Comparison of ENCODE assay signal across 27 cellular contexts in the genomic region with DNA sequence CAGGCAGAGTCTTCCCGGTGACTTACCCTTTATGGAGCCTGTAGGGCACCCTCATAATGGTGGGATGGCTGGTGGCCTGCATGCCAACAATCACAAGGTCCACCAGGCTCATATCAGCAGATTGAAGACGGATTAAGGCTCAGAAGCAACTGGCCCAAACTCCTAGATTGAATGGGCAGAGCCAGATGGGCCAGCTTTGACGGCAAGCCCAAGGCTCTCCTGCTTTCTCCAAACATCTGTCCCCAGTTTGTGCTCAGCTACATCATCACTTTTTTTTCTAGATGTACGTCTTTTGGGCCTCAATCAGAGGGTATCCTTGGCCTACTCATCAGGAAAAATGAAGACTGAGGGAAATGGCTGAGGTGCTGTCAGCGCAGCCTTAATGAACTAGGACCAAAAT.
"Had no signal": no experiment of that assay in that cellular context is flagged by ENCODE, and none has a peak within 500 bp of the region (broad histone marks: within the 10 kb centered on the region; RNA-seq: fewer than 3 reads in every experiment).

No MANE protein-coding gene starts in this region.

- DNase-seq: dermis blood vessel endothelial cell; effector memory CD8-positive, alpha-beta T cell; foreskin fibroblast; gastrocnemius medialis; heart left ventricle; left cardiac atrium; left lung; mesenchymal stem cell; mucosa of descending colon; naive B cell; pancreas; right lobe of liver; stimulated activated CD4-positive, alpha-beta T cell treated with anti-CD3 and anti-CD28 coated beads, Interleukin-12 subunit alpha, Interleukin-12 subunit beta, amount 100 ng/mL, for 4 hours; stimulated activated CD4-positive, alpha-beta T cell treated with anti-CD3 and anti-CD28 coated beads, Interleukin-1b, Interleukin-23, amount 100 ng/mL, for 48 hours; stimulated activated CD4-positive, alpha-beta T cell treated with anti-CD3 and anti-CD28 coated beads, Interleukin-4, amount 100 ng/mL, for 1 hour; stimulated activated CD8-positive, alpha-beta memory T cell treated with anti-CD3 and anti-CD28 coated beads, Interleukin-4, amount 100 ng/mL, for 48 hours; stimulated activated naive CD4-positive, alpha-beta T cell; stimulated activated naive CD8-positive, alpha-beta T cell treated with anti-CD3 and anti-CD28 coated beads, Interleukin-15, amount 100 ng/mL, for 72 hours; transverse colon; upper lobe of right lung; uterus had no signal

- H3K27me3 ChIP-seq: gastrocnemius medialis, heart left ventricle, hepatocyte, left lung, neutrophil, pancreas, right lobe of liver, suprapubic skin, transverse colon, upper lobe of right lung, uterus had no signal

- H3K9me3 ChIP-seq: gastrocnemius medialis, heart left ventricle, left lung, mucosa of descending colon, neutrophil, pancreas, right lobe of liver, suprapubic skin, transverse colon, upper lobe of right lung, uterus had no signal

- ATAC-seq: effector memory CD8-positive, alpha-beta T cell; gastrocnemius medialis; heart left ventricle; left cardiac atrium; left lung; mucosa of descending colon; natural killer cell treated with Interleukin-12 subunit alpha and Interleukin-12 subunit beta and Interleukin-15 and Interleukin-18, amount 100 ng/mL, for 72 hours; pancreas; right lobe of liver; stimulated activated naive CD8-positive, alpha-beta T cell treated with anti-CD3 and anti-CD28 coated beads, Interleukin-15, amount 100 ng/mL, for 72 hours; upper lobe of right lung had no signal

- H3K4me3 ChIP-seq: coronary artery, gastrocnemius medialis, heart left ventricle, hepatocyte, left lung, mucosa of descending colon, pancreas, right lobe of liver, smooth muscle cell, suprapubic skin, transverse colon, upper lobe of right lung, uterus had no signal

- H2AFZ ChIP-seq: hepatocyte had no signal

- H3K36me3 ChIP-seq: gastrocnemius medialis, heart left ventricle, left lung, neutrophil, pancreas, right lobe of liver, suprapubic skin, transverse colon, upper lobe of right lung, uterus had no signal

- H3K27ac ChIP-seq: coronary artery, gastrocnemius medialis, heart left ventricle, hepatocyte, left lung, neutrophil, pancreas, right lobe of liver, suprapubic skin, transverse colon, upper lobe of right lung, uterus had no signal

- H3K4me2 ChIP-seq: hepatocyte, smooth muscle cell had no signal

- H3K4me1 ChIP-seq: gastrocnemius medialis, heart left ventricle, left lung, pancreas, right lobe of liver, suprapubic skin, upper lobe of right lung, uterus had no signal

- H3K79me2 ChIP-seq: hepatocyte had no signal
